23 cellular contexts compared by ENCODE assay signal in genomic region chr16:89952049-89952448, GRCh38. TPM values are rescaled to one million over a fixed set of nuclear protein-coding genes. Genes with fewer than 3 reads are reported as not detected.
"Had no signal": no experiment of that assay in that cellular context is flagged by ENCODE, and none has a peak within 500 bp of the region (broad histone marks: within the 10 kb centered on the region; RNA-seq: fewer than 3 reads in every experiment).

No MANE protein-coding gene starts in this region.

- H3K9me3 ChIP-seq: lower lobe of right lung, ovary, psoas muscle, sigmoid colon, stomach, thyroid gland had no signal

- H3K4me1 Mint-ChIP-seq: nephron had no signal

- H3K27ac ChIP-seq: lower lobe of right lung, ovary, psoas muscle, sigmoid colon, stomach, thyroid gland had no signal

- ATAC-seq: effector memory CD8-positive, alpha-beta T cell; left ventricle myocardium superior; lower lobe of right lung; psoas muscle; right cardiac atrium; stimulated activated effector memory CD8-positive, alpha-beta T cell treated with anti-CD3 and anti-CD28 coated beads, Interleukin-12 subunit alpha, Interleukin-12 subunit beta, amount 100 ng/mL, for 72 hours had no signal

- H3K27me3 ChIP-seq: ovary, sigmoid colon, thyroid gland had no signal

- DNase-seq: cortex of kidney; effector memory CD8-positive, alpha-beta T cell; hypothalamus; immature natural killer cell; islet precursor cell; kidney glomerular epithelial cell; left ventricle myocardium superior; lower lobe of right lung; nucleus accumbens; ovary; psoas muscle; right cardiac atrium; sigmoid colon; stimulated activated CD4-positive, alpha-beta T cell treated with anti-CD3 and anti-CD28 coated beads, Interleukin-2, amount 100 ng/mL, for 24 hours; stimulated activated CD4-positive, alpha-beta T cell treated with anti-CD3 and anti-CD28 coated beads, Interleukin-4, amount 100 ng/mL, for 24 hours; stimulated activated naive CD4-positive, alpha-beta T cell treated with Interleukin-2 at 50 U/mL for 16 hours; stomach; thyroid gland had no signal

- H3K4me3 Mint-ChIP-seq: effector memory CD8-positive, alpha-beta T cell; stimulated activated effector memory CD8-positive, alpha-beta T cell treated with anti-CD3 and anti-CD28 coated beads, Interleukin-12 subunit alpha, Interleukin-12 subunit beta, amount 100 ng/mL, for 72 hours had no signal

- H3K27ac Mint-ChIP-seq: immature natural killer cell; nephron; stimulated activated effector memory CD8-positive, alpha-beta T cell treated with anti-CD3 and anti-CD28 coated beads, Interleukin-12 subunit alpha, Interleukin-12 subunit beta, amount 100 ng/mL, for 72 hours; type B pancreatic cell had no signal

- H3K9me3 Mint-ChIP-seq: effector memory CD8-positive, alpha-beta T cell; nephron; stimulated activated effector memory CD8-positive, alpha-beta T cell treated with anti-CD3 and anti-CD28 coated beads, Interleukin-12 subunit alpha, Interleukin-12 subunit beta, amount 100 ng/mL, for 72 hours; type B pancreatic cell had no signal

- H3K36me3 ChIP-seq: ovary had no signal

- H3K4me3 ChIP-seq: lower lobe of right lung, ovary, psoas muscle, sigmoid colon, stomach, thyroid gland had no signal

- FAIRE-seq: endometrium, frontal cortex had no signal

RNA-seq across cellular contexts. Expression of gene TUBB3, which starts 28.9 kb away (rescaled TPM):
- polyA plus RNA-seq: immature natural killer cell had no signal
